ENCODE assay signal across 24 cellular contexts in genomic region chr2:199395311-199395710, GRCh38.
"Had no signal": no experiment of that assay in that cellular context is flagged by ENCODE, and none has a peak within 500 bp of the region (broad histone marks: within the 10 kb centered on the region; RNA-seq: fewer than 3 reads in every experiment).

No MANE protein-coding gene starts in this region.

- H3K27ac ChIP-seq: KMS-11, PC-9, Peyer's patch, SJCRH30 had no signal

- H3K4me3 ChIP-seq: K562, PC-9, Peyer's patch, SJCRH30 had no signal

- H3K9ac ChIP-seq: KMS-11 had no signal

- H3K27ac Mint-ChIP-seq: IgD-negative memory B cell had no signal

- H3K9me3 Mint-ChIP-seq: IgD-negative memory B cell had no signal

- ATAC-seq: HepG2, K562, Right ventricle myocardium inferior, SK-N-SH treated with all-trans-retinoic acid at 6 μM for 48 hours had no signal

- FAIRE-seq: HepG2, K562 had no signal

- H2AFZ ChIP-seq: PC-9 had no signal

- H3K4me1 ChIP-seq: Peyer's patch, SJCRH30 had no signal

- H3K27me3 ChIP-seq: Peyer's patch, SJCRH30 had no signal

- DNase-seq: Kasumi-1, MM.1S, NCI-H1105, NCI-H1417, NCI-H1436 treated with DMSO at 0.1 percent for 48 hours, NCI-H1694, NCI-H187 treated with DMSO at 0.1 percent for 48 hours, NCI-H2029 treated with DMSO at 0.1 percent for 48 hours, NCI-H2227 treated with DMSO at 0.1 percent for 48 hours, NCI-H446, NCI-H510A, NCI-H524 treated with DMSO at 0.1 percent for 48 hours, NCI-H69, NCI-H774, PC-9, Peyer's patch, SHP77 treated with DMSO at 0.1 percent for 48 hours, SJCRH30 had no signal

- H3K4me3 Mint-ChIP-seq: IgD-negative memory B cell had no signal

- H3K36me3 Mint-ChIP-seq: IgD-negative memory B cell had no signal

- H3K36me3 ChIP-seq: Peyer's patch had no signal

- H3K27me3 Mint-ChIP-seq: IgD-negative memory B cell had no signal

- H3K9me3 ChIP-seq: Peyer's patch had no signal

- H3K4me2 ChIP-seq: KMS-11, PC-9 had no signal
